8 cellular contexts compared by ENCODE assay signal in the genomic region with DNA sequence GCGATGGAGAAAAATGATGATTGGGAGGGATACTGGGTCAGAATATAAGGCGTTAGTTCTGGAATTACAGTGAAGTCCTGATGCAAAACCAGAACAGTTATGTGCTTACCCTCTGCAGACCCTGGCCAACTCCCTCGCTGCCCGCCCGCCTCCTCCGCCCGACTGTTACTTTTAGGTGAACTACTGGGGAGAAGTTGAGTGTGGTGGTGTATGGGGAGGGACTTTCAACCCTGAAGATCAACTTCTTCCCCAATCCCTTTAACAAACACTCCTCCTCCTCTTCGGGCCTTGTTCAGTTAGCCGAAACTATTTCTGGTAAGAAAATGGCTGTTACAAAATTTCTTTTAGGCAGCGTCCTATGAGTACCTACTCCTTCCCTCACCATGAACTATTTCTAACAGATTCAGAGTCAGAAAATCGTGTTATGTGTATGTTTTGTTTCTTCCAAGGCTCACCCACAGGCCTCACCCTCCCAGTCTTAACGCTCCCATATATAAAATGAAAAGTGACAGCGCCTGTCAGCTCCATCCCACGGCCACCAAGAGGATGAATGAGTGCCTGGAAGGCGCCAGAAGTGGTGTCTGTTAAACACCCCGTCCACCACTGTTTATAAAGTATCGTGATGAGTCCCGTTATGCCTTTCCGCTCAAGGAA. TPM values are rescaled to one million over a fixed set of nuclear protein-coding genes. Genes with fewer than 3 reads are reported as not detected.
DNase-seq lines count a peak whose midpoint lies in the region; ATAC-seq, FAIRE-seq and TF ChIP-seq lines count a peak whose summit lies in the region.

No MANE protein-coding gene starts in this region.

- no peaks in the 10 kb centered on the region for H3K9me3 ChIP-seq in KOPT-K1 (ENCODE audit: insufficient read depth, low read length, poor library complexity, severe bottlenecking)
- H3K9me3 ChIP-seq in kidney (ENCODE audit: control insufficient read depth in 1 of 2, low read length in 2 of 2), result no peaks in the 10 kb centered on the region

- peaks cover 56% of the 10 kb centered on the region for H3K4me1 Mint-ChIP-seq in activated T-cell treated with anti-CD3 and anti-CD28 coated beads, Interleukin-2, amount 50 U/mL, for 72 hours (ENCODE audit: low read depth)

- no peaks in the 10 kb centered on the region for H3K9me3 Mint-ChIP-seq in activated T-cell treated with anti-CD3 and anti-CD28 coated beads, Interleukin-2, amount 50 U/mL, for 72 hours

- no peak for FAIRE-seq in kidney (lab: Jason Lieb, UNC)

- DNase-seq in activated T-cell treated with anti-CD3 and anti-CD28 coated beads, Interleukin-2, amount 50 U/mL, for 72 hours, result no peak
- no peak for DNase-seq in activated T-cell treated with anti-CD3 and anti-CD28 coated beads, Interleukin-2, amount 50 U/mL, for 1 hour
- DNase-seq in kidney, result no peak
- DNase-seq in substantia nigra (lab: John Stamatoyannopoulos, UW), result peak in 3 of 49 donors; percentile 1 to 36 (median 28)
- no peak for DNase-seq in central memory CD4-positive, alpha-beta T cell
- DNase-seq in HK-2 (ENCODE audit: unreplicated experiment), result no peak

- peaks cover 5 to 15% of the 10 kb centered on the region in 2 donors for H3K4me1 ChIP-seq in kidney (ENCODE audit: control insufficient read depth in 1 of 2, insufficient read depth in 1 of 2, low read depth in 1 of 2, low read length in 2 of 2)

- H3K27ac ChIP-seq in KOPT-K1 (ENCODE audit: low read depth, low read length, poor library complexity, severe bottlenecking), result peak overlapping the region; percentile 86
- H3K27ac ChIP-seq in adipose tissue (ENCODE audit: low read depth, low read length), result peak overlapping the region; percentile 44
- H3K27ac ChIP-seq in kidney (ENCODE audit: low read depth in 2 of 2, low read length in 2 of 2), result peak overlapping the region; percentile 91 to 100
- H3K27ac ChIP-seq in substantia nigra (ENCODE audit: low read depth, low read length, poor library complexity, severe bottlenecking), result peak overlapping the region; percentile 98

- no peaks in the 10 kb centered on the region for H3K36me3 Mint-ChIP-seq in activated T-cell treated with anti-CD3 and anti-CD28 coated beads, Interleukin-2, amount 50 U/mL, for 72 hours (ENCODE audit: insufficient read depth in 2 of 2)

- peak overlapping the region; percentile 93 to 94 for H3K4me3 ChIP-seq in kidney (ENCODE audit: low read length in 2 of 2)

- no peak for TF ChIP-seq CTCF in kidney (IDR thresholded peaks at IDR 0.05; ENCODE audit: borderline replicate concordance, extremely low read depth, insufficient read depth)

- intact Hi-C loops in kidney (cut with DNase I), result no loop called here

- ATAC-seq in activated T-cell treated with anti-CD3 and anti-CD28 coated beads, Interleukin-2, amount 50 U/mL, for 72 hours (replicated peaks in 1 of 2), result no peak

- H3K4me3 Mint-ChIP-seq in activated T-cell treated with anti-CD3 and anti-CD28 coated beads, Interleukin-2, amount 50 U/mL, for 72 hours, result peak overlapping the region; percentile 98 to 99

- peak overlapping the region; percentile 93 for H3K27ac Mint-ChIP-seq in activated T-cell treated with anti-CD3 and anti-CD28 coated beads, Interleukin-2, amount 50 U/mL, for 72 hours

- H3K27me3 Mint-ChIP-seq in activated T-cell treated with anti-CD3 and anti-CD28 coated beads, Interleukin-2, amount 50 U/mL, for 72 hours (ENCODE audit: low read depth), result no peaks in the 10 kb centered on the region

- H3K36me3 ChIP-seq in KOPT-K1 (ENCODE audit: insufficient read depth, low read length) (no peaks in the 10 kb centered on the region), kidney (ENCODE audit: control insufficient read depth in 1 of 2, insufficient read depth in 2 of 2, low read length in 2 of 2) (no peaks in the 10 kb centered on the region)

- peak overlapping the region; percentile 35 to 80 for H3K9ac ChIP-seq in kidney (ENCODE audit: low read length in 2 of 2)

- WGBS in adipose tissue, 3 donors, result 6 to 12% (median 9%) methylated on average over 19 of the region's 19 CpGs

RNA-seq across cellular contexts. Expression of gene FBXO33, which starts 1.3 kb away (rescaled TPM):
- 10 to 100 TPM; 13.3 to 16.7 TPM for total RNA-seq in activated T-cell treated with anti-CD3 and anti-CD28 coated beads, Interleukin-2, amount 50 U/mL, for 72 hours
- 1 to 10 TPM; 2.8 to 7.0 (median 6.1) TPM for polyA plus RNA-seq in adipose tissue
- total RNA-seq in kidney, result 11.2 TPM
- polyA plus RNA-seq in kidney (ENCODE audit: insufficient read depth, low read depth, low replicate concordance), result 6.5 TPM

Comparison
In these comparisons a context has a peak if more than half of its experiments do, and no peak if none do; other contexts are left out.
1. H3K27ac ChIP-seq: peak in every context shown above with its lines; median percentile 98 in substantia nigra; 96 in kidney; 86 in KOPT-K1; 44 in adipose tissue.